ENCODE assay signal across 8 cellular contexts in the genomic region with DNA sequence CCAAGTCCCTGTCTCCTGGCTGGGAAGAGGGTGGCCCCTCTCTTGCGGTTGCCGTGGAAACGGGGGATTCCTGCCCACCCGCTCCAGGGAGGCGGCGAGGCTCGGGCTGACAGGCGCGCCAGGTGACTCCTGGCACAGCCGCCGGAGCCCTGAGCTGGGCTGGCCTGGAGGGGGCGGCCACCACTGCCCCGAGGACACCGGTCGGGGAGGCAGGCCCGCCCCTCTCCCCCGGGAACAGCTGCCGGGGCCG.
A peak's percentile ranks its signal among the peaks of the same experiment; 100 is the strongest.
DNase-seq lines count a peak whose midpoint lies in the region; ATAC-seq, FAIRE-seq and TF ChIP-seq lines count a peak whose summit lies in the region.

No MANE protein-coding gene starts in this region.

- WGBS in HepG2 (ENCODE audit: low lambda C conversion rate): 5% methylated on average over 3 of the region's 19 CpGs

- no peak for TF ChIP-seq RAD21 in HepG2 (CRISPR knock-in tag; IDR thresholded peaks at IDR 0.05)

- POLR2A ChIA-PET in CD8-positive, alpha-beta T cell (lab: Charles Lee): interaction anchor here (0.6 to 1.8 kb wide), 4 partner anchors 12 to 112 kb away, joined by 3 to 7 read pairs (median 3); no protein-coding TSS in a partner anchor
- POLR2A ChIA-PET in MCF 10A (lab: Yijun Ruan, JAX) (interaction anchor here (0.6 to 0.7 kb wide), 2 partner anchors 78 to 112 kb away, joined by 3 to 4 read pairs; partner anchors contain the start of gene TIMM22), HepG2 (lab: Yijun Ruan, JAX) (interaction anchor here (0.8 kb wide), 1 partner anchor 9 kb away, joined by 4 read pairs; no protein-coding TSS in a partner anchor)

- TF ChIP-seq CTCF in CD8-positive, alpha-beta T cell (IDR thresholded peaks at IDR 0.05): no peak
- no peak for TF ChIP-seq CTCF in MCF 10A (IDR thresholded peaks at IDR 0.05; ENCODE audit: unreplicated experiment)
- TF ChIP-seq CTCF in HepG2 (CRISPR knock-in tag; IDR thresholded peaks at IDR 0.05): no peak
- TF ChIP-seq CTCF in type B pancreatic cell (conservative IDR thresholded peaks at IDR 0.05): no peak

- H3K27ac Mint-ChIP-seq in CD8-positive, alpha-beta T cell: peak overlapping the region; percentile 85
- peak overlapping the region; percentile 27 for H3K27ac Mint-ChIP-seq in MCF 10A (ENCODE audit: low read depth, unreplicated experiment)
- no peak overlapping the region for H3K27ac Mint-ChIP-seq in type B pancreatic cell

- peak overlapping the region; percentile 63 for H3K9ac ChIP-seq in HUES6 (ENCODE audit: low read length)
- peak overlapping the region; percentile 76 for H3K9ac ChIP-seq in HepG2 (ENCODE audit: insufficient read depth, low read depth, low read length)

- FAIRE-seq in HepG2 (lab: Jason Lieb, UNC): no peak

- H3K4me1 ChIP-seq in CD8-positive, alpha-beta T cell (ENCODE audit: insufficient read depth, low read length): peaks cover 24% of the 10 kb centered on the region
- H3K4me1 ChIP-seq in HUES6 (ENCODE audit: control insufficient read depth, insufficient read depth, low read length) (peaks cover 34% of the 10 kb centered on the region), HepG2 (ENCODE audit: insufficient read depth, low read length) (peaks cover 45% of the 10 kb centered on the region)

- no peak overlapping the region for H2AFZ ChIP-seq in HepG2 (ENCODE audit: low read length)

- no peaks in the 10 kb centered on the region for H3K9me3 ChIP-seq in CD8-positive, alpha-beta T cell (ENCODE audit: low read length)
- H3K9me3 ChIP-seq in HUES6 (ENCODE audit: control insufficient read depth, insufficient read depth, low read depth, low read length) (no peaks in the 10 kb centered on the region), HepG2 (ENCODE audit: low read length) (no peaks in the 10 kb centered on the region)

- no peaks in the 10 kb centered on the region for H3K27me3 Mint-ChIP-seq in CD8-positive, alpha-beta T cell (ENCODE audit: low read depth)
- H3K27me3 Mint-ChIP-seq in MCF 10A (ENCODE audit: insufficient read depth, unreplicated experiment) (no peaks in the 10 kb centered on the region), type B pancreatic cell (no peaks in the 10 kb centered on the region)

- DNase-seq in CD8-positive, alpha-beta T cell: peak in 1 of 7 experiments; percentile 58
- DNase-seq in MCF 10A (ENCODE audit: unreplicated experiment): no peak
- DNase-seq in HepG2 (ENCODE audit: low spot score): no peak
- no peak for DNase-seq in type B pancreatic cell (ENCODE audit: extremely low spot score, unreplicated experiment)
- DNase-seq in NCI-H2196 treated with DMSO at 0.1 percent for 48 hours (lab: John Stamatoyannopoulos, UW; ENCODE audit: unreplicated experiment): no peak
- no peak for DNase-seq in GF-D8 (lab: John Stamatoyannopoulos, UW)

- no peak for TF ChIP-seq EP300 in HepG2 (IDR thresholded peaks at IDR 0.05; ENCODE audit: low read depth in 2 of 2, low read length in 2 of 2)
- no peak for TF ChIP-seq EP300 in HepG2 (CRISPR knock-in tag; IDR thresholded peaks at IDR 0.05; ENCODE audit: borderline replicate concordance)

- H3K4me1 Mint-ChIP-seq in CD8-positive, alpha-beta T cell (ENCODE audit: low read depth): peaks cover 26% of the 10 kb centered on the region
- H3K4me1 Mint-ChIP-seq in MCF 10A (ENCODE audit: insufficient read depth, unreplicated experiment): peaks cover 33% of the 10 kb centered on the region
- H3K4me1 Mint-ChIP-seq in type B pancreatic cell (ENCODE audit: unreplicated experiment): peaks cover 32% of the 10 kb centered on the region

- peak overlapping the region; percentile 60 for H3K27ac ChIP-seq in CD8-positive, alpha-beta T cell (ENCODE audit: low read depth, low read length)
- H3K27ac ChIP-seq in HUES6 (ENCODE audit: low read depth, low read length) (no peak overlapping the region), HepG2 (ENCODE audit: extremely low read length, insufficient read depth, low read length) (no peak overlapping the region)

- H3K36me3 Mint-ChIP-seq in CD8-positive, alpha-beta T cell: peaks cover 8% of the 10 kb centered on the region
- peaks cover 6% of the 10 kb centered on the region for H3K36me3 Mint-ChIP-seq in MCF 10A (ENCODE audit: insufficient read depth, unreplicated experiment)
- H3K36me3 Mint-ChIP-seq in type B pancreatic cell: no peaks in the 10 kb centered on the region

- in situ Hi-C loops in HepG2 (cut with HindIII; ENCODE audit: extremely low pct_ligation_motif_present, low pct_unique_long_range_greater_than_20kb): no loop called here

- CTCF ChIA-PET in CD8-positive, alpha-beta T cell (lab: Charles Lee): interaction anchor here (0.7 to 1.5 kb wide), 3 partner anchors 12 to 52 kb away, joined by 3 read pairs; no protein-coding TSS in a partner anchor
- CTCF ChIA-PET in MCF 10A (lab: Yijun Ruan, JAX): interaction anchor here (0.8 to 1.5 kb wide), 3 partner anchors 15 to 912 kb away, joined by 3 to 4 read pairs (median 4); no protein-coding TSS in a partner anchor
- CTCF ChIA-PET in HepG2 (lab: Yijun Ruan, JAX; ENCODE audit: low intra/inter-chr PET ratio, low total read pairs): no interaction called here

- H3K27me3 ChIP-seq in CD8-positive, alpha-beta T cell (ENCODE audit: insufficient read depth, low read length): no peaks in the 10 kb centered on the region
- H3K27me3 ChIP-seq in HUES6 (ENCODE audit: control insufficient read depth, insufficient read depth, low read length) (peaks cover 14% of the 10 kb centered on the region), HepG2 (ENCODE audit: control insufficient read depth in 1 of 2, insufficient read depth in 2 of 2, low read length in 2 of 2) (no peaks in the 10 kb centered on the region)

- no peak for TF ChIP-seq POLR2A in HepG2 (IDR thresholded peaks at IDR 0.05; ENCODE audit: insufficient read depth in 1 of 2, low read depth in 2 of 2, low read length in 2 of 2)

- peak overlapping the region; percentile 76 for H3K4me3 Mint-ChIP-seq in CD8-positive, alpha-beta T cell
- peak overlapping the region; percentile 80 for H3K4me3 Mint-ChIP-seq in MCF 10A (ENCODE audit: unreplicated experiment)
- peak overlapping the region; percentile 77 for H3K4me3 Mint-ChIP-seq in type B pancreatic cell

- peak overlapping the region; percentile 68 for H3K4me3 ChIP-seq in CD8-positive, alpha-beta T cell (ENCODE audit: low read depth, low read length)
- peak overlapping the region; percentile 81 for H3K4me3 ChIP-seq in HUES6 (ENCODE audit: low read depth, low read length)
- peak overlapping the region; percentile 81 to 89 (median 83) for H3K4me3 ChIP-seq in HepG2 (replicated peaks in 1 of 3; ENCODE audit: insufficient read depth in 1 of 3, low read depth in 2 of 3, low read length in 3 of 3)

- H4K20me1 ChIP-seq in HepG2 (ENCODE audit: insufficient read depth, low read length): no peaks in the 10 kb centered on the region

- no peaks in the 10 kb centered on the region for H3K36me3 ChIP-seq in CD8-positive, alpha-beta T cell (ENCODE audit: insufficient read depth, low read length)
- H3K36me3 ChIP-seq in HUES6 (ENCODE audit: control insufficient read depth, insufficient read depth, low read length) (no peaks in the 10 kb centered on the region), HepG2 (replicated peaks in 1 of 2; ENCODE audit: control insufficient read depth in 1 of 2, insufficient read depth in 2 of 2, low read length in 2 of 2) (no peaks in the 10 kb centered on the region)

- no peaks in the 10 kb centered on the region for H3K79me2 ChIP-seq in HepG2 (ENCODE audit: insufficient read depth, low read length)

- H3K4me2 ChIP-seq in HepG2 (ENCODE audit: low read depth, low read length): peak overlapping the region; percentile 100

- TSS peak; percentile 32 for BruUV-seq in MCF 10A (replicated peaks; lab: Mats Ljungman, UMichigan)
- TSS peak; percentile 65 for BruUV-seq in HepG2 (replicated peaks; lab: Mats Ljungman, UMichigan)

- intact Hi-C loops in CD8-positive, alpha-beta T cell (cut with DNase I, micrococcal nuclease): loop anchor here (2.0 to 5.0 kb wide), 4 partner anchors 72 to 112 kb away; partner anchors contain the start of gene TIMM22 (in 1 of the 2)
- intact Hi-C loops in MCF 10A (cut with micrococcal nuclease) (loop anchor here (2.0 kb wide), 1 partner anchor 40 kb away; no protein-coding TSS in a partner anchor), HepG2 (cut with micrococcal nuclease; ENCODE audit: unreplicated experiment) (no loop called here)

- ATAC-seq in CD8-positive, alpha-beta T cell: no peak
- ATAC-seq in HepG2 (peak; percentile 52), HG03520 (IDR thresholded peaks at IDR 0.05; ENCODE audit: unreplicated experiment) (no peak)

- no peaks in the 10 kb centered on the region for H3K9me3 Mint-ChIP-seq in CD8-positive, alpha-beta T cell
- H3K9me3 Mint-ChIP-seq in MCF 10A (ENCODE audit: unreplicated experiment): no peaks in the 10 kb centered on the region
- H3K9me3 Mint-ChIP-seq in type B pancreatic cell: no peaks in the 10 kb centered on the region

TF ChIP-seq in HepG2, 621 proteins besides CTCF, POLR2A, EP300 and RAD21 (continues in another document):
- 0 out of 2 replicates have a peak, but pooled peaks have one; percentile 9 for TF ChIP-seq ZNF563 (CRISPR knock-in tag; IDR thresholded peaks at IDR 0.05)
- no peak for TF ChIP-seq MIXL1 (CRISPR knock-in tag; IDR thresholded peaks at IDR 0.05)
- TF ChIP-seq, protein P1, sequence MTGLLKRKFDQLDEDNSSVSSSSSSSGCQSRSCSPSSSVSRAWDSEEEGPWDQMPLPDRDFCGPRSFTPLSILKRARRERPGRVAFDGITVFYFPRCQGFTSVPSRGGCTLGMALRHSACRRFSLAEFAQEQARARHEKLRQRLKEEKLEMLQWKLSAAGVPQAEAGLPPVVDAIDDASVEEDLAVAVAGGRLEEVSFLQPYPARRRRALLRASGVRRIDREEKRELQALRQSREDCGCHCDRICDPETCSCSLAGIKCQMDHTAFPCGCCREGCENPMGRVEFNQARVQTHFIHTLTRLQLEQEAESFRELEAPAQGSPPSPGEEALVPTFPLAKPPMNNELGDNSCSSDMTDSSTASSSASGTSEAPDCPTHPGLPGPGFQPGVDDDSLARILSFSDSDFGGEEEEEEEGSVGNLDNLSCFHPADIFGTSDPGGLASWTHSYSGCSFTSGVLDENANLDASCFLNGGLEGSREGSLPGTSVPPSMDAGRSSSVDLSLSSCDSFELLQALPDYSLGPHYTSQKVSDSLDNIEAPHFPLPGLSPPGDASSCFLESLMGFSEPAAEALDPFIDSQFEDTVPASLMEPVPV (CRISPR knock-in tag; IDR thresholded peaks at IDR 0.05): peak; percentile 43; the same call in 1 of the 2 replicates
- TF ChIP-seq ZNF75D (CRISPR knock-in tag; IDR thresholded peaks at IDR 0.05; ENCODE audit: borderline replicate concordance): no peak
- TF ChIP-seq ERF (CRISPR knock-in tag; IDR thresholded peaks at IDR 0.05): 0 out of 2 replicates have a peak, but pooled peaks have one; percentile 41
- TF ChIP-seq MXD4 (CRISPR knock-in tag; IDR thresholded peaks at IDR 0.05): 0 out of 2 replicates have a peak, but pooled peaks have one; percentile 39
